3 cellular contexts compared by ENCODE assay signal in genomic region chr11:14894657-14895598, GRCh38.
TF ChIP-seq lines count a peak whose summit lies in the region.

No MANE protein-coding gene starts in this region.

TF ChIP-seq in GM23338, 12 proteins besides CTCF, POLR2A, EP300 and RAD21 (continued from another document and continues in another):
- TF ChIP-seq REST (IDR thresholded peaks at IDR 0.05; ENCODE audit: unreplicated experiment): no peak

TF ChIP-seq in endothelial cell of umbilical vein, 7 proteins besides CTCF, POLR2A, EP300 and RAD21 (continued from another document):
- TF ChIP-seq MAX (IDR thresholded peaks at IDR 0.05; ENCODE audit: insufficient read depth, insufficient read length): no peak
- no peak for TF ChIP-seq FOS (IDR thresholded peaks at IDR 0.05; ENCODE audit: borderline replicate concordance, insufficient read depth, low read length)
- no peak for TF ChIP-seq EZH2 (IDR thresholded peaks at IDR 0.05; ENCODE audit: borderline replicate concordance, low read depth, low read length, severe bottlenecking)
TF ChIP-seq in endothelial cell of umbilical vein: peak in this region for 0.

TF ChIP-seq in HEK293T, 16 proteins besides CTCF, POLR2A, EP300 and RAD21 (continued from another document):
- no peak for TF ChIP-seq PKNOX1 (IDR thresholded peaks at IDR 0.05)
- no peak for TF ChIP-seq SP1 (IDR thresholded peaks at IDR 0.05)
- TF ChIP-seq ARNT (IDR thresholded peaks at IDR 0.05): no peak
- TF ChIP-seq FOXK2 (IDR thresholded peaks at IDR 0.05): no peak
- TF ChIP-seq L3MBTL2 (conservative IDR thresholded peaks at IDR 0.05): no peak
- TF ChIP-seq LEF1 (IDR thresholded peaks at IDR 0.05; ENCODE audit: borderline replicate concordance): no peak
- TF ChIP-seq NFRKB (IDR thresholded peaks at IDR 0.05): no peak
- no peak for TF ChIP-seq SUZ12 (IDR thresholded peaks at IDR 0.05)
